Comparison of ENCODE assay signal across 10 cellular contexts in the genomic region with DNA sequence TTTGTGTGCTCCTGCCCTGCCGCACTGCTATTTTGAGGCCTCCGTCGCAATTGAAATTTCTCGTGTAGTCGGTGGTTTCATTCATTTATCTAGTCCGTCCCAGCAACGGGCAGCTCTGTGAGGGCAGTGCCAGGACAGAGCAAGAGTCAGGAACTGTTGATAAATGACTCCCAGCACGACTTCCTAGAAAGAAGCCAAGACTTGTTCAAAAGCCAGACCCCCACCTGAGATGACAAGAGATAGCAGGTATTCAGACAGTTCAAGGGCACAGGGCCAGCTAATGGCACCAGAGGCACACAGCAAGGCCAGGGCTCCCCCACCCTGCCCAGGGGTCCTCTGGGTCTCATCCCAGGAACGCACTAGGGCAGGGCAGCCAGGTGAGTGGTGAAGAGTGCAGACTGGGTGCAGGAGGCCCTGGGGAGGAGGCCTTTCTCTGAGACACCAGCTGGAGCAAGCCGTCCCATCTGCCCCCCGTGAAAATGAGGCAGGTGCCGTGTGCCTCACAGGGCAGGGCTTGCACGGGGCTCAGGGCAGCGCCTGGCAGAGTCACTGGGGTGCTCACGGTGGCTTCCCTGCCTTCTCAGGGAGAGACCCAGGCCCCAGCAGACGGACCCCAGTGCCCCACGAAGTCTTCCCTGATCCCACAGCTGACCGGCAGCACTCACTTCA. TPM values are rescaled to one million over a fixed set of nuclear protein-coding genes. Genes with fewer than 3 reads are reported as not detected.
DNase-seq lines count a peak whose midpoint lies in the region; ATAC-seq and TF ChIP-seq lines count a peak whose summit lies in the region.
"Had no signal": no experiment of that assay in that cellular context is flagged by ENCODE, and none has a peak within 500 bp of the region (broad histone marks: within the 10 kb centered on the region; RNA-seq: fewer than 3 reads in every experiment).

No MANE protein-coding gene starts in this region.

- peak overlapping the region; percentile 3 for H3K4me3 Mint-ChIP-seq in activated naive CD4-positive, alpha-beta T cell treated with anti-CD3 and anti-CD28 coated beads for 36 hours

- no peak for DNase-seq in activated naive CD4-positive, alpha-beta T cell treated with anti-CD3 and anti-CD28 coated beads for 36 hours
- DNase-seq in activated naive CD4-positive, alpha-beta T cell (lab: John Stamatoyannopoulos, UW): no peak
- DNase-seq in right atrium auricular region (ENCODE audit: low spot score) (no peak), NOMO-1 treated with dmso at 0.1 percent for 144 hours (lab: John Stamatoyannopoulos, UW; ENCODE audit: unreplicated experiment) (no peak), NCI-H526 treated with DMSO at 0.1 percent for 48 hours (lab: John Stamatoyannopoulos, UW) (no peak), PC-3 (no peak)
- DNase-seq: KG1, NCI-H2029 treated with DMSO at 0.1 percent for 48 hours had no signal

- intact Hi-C loops in activated naive CD4-positive, alpha-beta T cell treated with anti-CD3 and anti-CD28 coated beads for 36 hours (cut with micrococcal nuclease): loop anchor here (5.0 kb wide), 1 partner anchor 98 kb away; no protein-coding TSS in a partner anchor
- intact Hi-C loops in PC-3 (cut with micrococcal nuclease): no loop called here

- H3K27me3 ChIP-seq in right atrium auricular region (no peaks in the 10 kb centered on the region), skeletal muscle satellite cell (ENCODE audit: control insufficient read depth, insufficient read depth, low read length) (no peaks in the 10 kb centered on the region), PC-3 (ENCODE audit: low read length) (no peaks in the 10 kb centered on the region)

- H3K4me2 ChIP-seq in skeletal muscle satellite cell (ENCODE audit: low read length) (no peak overlapping the region), PC-3 (ENCODE audit: low read length) (no peak overlapping the region)

- H3K27ac ChIP-seq in VCaP (peak overlapping the region; percentile 78; the same call in 1 of the 2 replicates), right atrium auricular region (peak overlapping the region; percentile 79 to 96), PC-3 (ENCODE audit: low read length) (no peak overlapping the region)

- no peaks in the 10 kb centered on the region for H3K9me2 ChIP-seq in PC-3 (replicated peaks; ENCODE audit: low read length)

- H3K36me3 ChIP-seq in right atrium auricular region (no peaks in the 10 kb centered on the region), skeletal muscle satellite cell (ENCODE audit: insufficient read depth, low read length) (peaks cover 6% of the 10 kb centered on the region), PC-3 (ENCODE audit: low read depth, low read length) (no peaks in the 10 kb centered on the region)

- BruUV-seq in PC-3 (replicated peaks; lab: Mats Ljungman, UMichigan): no TSS peak

- no peaks in the 10 kb centered on the region for H3K27me3 Mint-ChIP-seq in activated naive CD4-positive, alpha-beta T cell treated with anti-CD3 and anti-CD28 coated beads for 36 hours (ENCODE audit: low read depth)

- no peaks in the 10 kb centered on the region for H4K20me1 ChIP-seq in PC-3 (ENCODE audit: low read length)

- H3K9ac ChIP-seq in skeletal muscle satellite cell (ENCODE audit: low read depth, low read length): peak overlapping the region; percentile 76
- no peak overlapping the region for H3K9ac ChIP-seq in PC-3 (ENCODE audit: low read length)

- POLR2A ChIA-PET in PC-3 (lab: Charles Lee; ENCODE audit: unreplicated experiment): no interaction called here

- H3K4me1 ChIP-seq in right atrium auricular region (peaks cover 0 to 41% of the 10 kb centered on the region in 2 donors), skeletal muscle satellite cell (ENCODE audit: control insufficient read depth, insufficient read depth, low read length) (peaks cover 19% of the 10 kb centered on the region), PC-3 (ENCODE audit: insufficient read depth, low read length) (no peaks in the 10 kb centered on the region)

- no peaks in the 10 kb centered on the region for H3K9me3 ChIP-seq in right atrium auricular region
- no peaks in the 10 kb centered on the region for H3K9me3 ChIP-seq in skeletal muscle satellite cell (replicated peaks; ENCODE audit: low read length)
- no peaks in the 10 kb centered on the region for H3K9me3 ChIP-seq in PC-3 (ENCODE audit: low read length)

- no peaks in the 10 kb centered on the region for H3K79me2 ChIP-seq in PC-3 (ENCODE audit: low read length)

- H3K36me3 Mint-ChIP-seq in activated naive CD4-positive, alpha-beta T cell treated with anti-CD3 and anti-CD28 coated beads for 36 hours (ENCODE audit: low read depth): peaks cover 4% of the 10 kb centered on the region

- no peak overlapping the region for H2AFZ ChIP-seq in PC-3 (ENCODE audit: low read length)

- no peak for ATAC-seq in PC-3

- CTCF ChIA-PET in activated naive CD4-positive, alpha-beta T cell treated with anti-CD3 and anti-CD28 coated beads for 36 hours (lab: Charles Lee): interaction anchor here (0.6 to 2.2 kb wide), 4 partner anchors 17 to 97 kb away, joined by 3 to 10 read pairs (median 6); no protein-coding TSS in a partner anchor
- CTCF ChIA-PET in PC-3 (lab: Charles Lee): no interaction called here

- peaks cover 22% of the 10 kb centered on the region for H3K4me1 Mint-ChIP-seq in activated naive CD4-positive, alpha-beta T cell treated with anti-CD3 and anti-CD28 coated beads for 36 hours (ENCODE audit: low read depth)

- no peak overlapping the region for H3K27ac Mint-ChIP-seq in activated naive CD4-positive, alpha-beta T cell treated with anti-CD3 and anti-CD28 coated beads for 36 hours

- peaks cover 3% of the 10 kb centered on the region for H3K9me3 Mint-ChIP-seq in activated naive CD4-positive, alpha-beta T cell treated with anti-CD3 and anti-CD28 coated beads for 36 hours

- no peak for TF ChIP-seq CTCF in VCaP (conservative IDR thresholded peaks at IDR 0.05)
- no peak for TF ChIP-seq CTCF in right atrium auricular region (IDR thresholded peaks at IDR 0.05)
- TF ChIP-seq CTCF in PC-3 (conservative IDR thresholded peaks at IDR 0.05; ENCODE audit: low read depth, low read length): no peak

- H3K4me3 ChIP-seq in right atrium auricular region: no peak overlapping the region
- no peak overlapping the region for H3K4me3 ChIP-seq in skeletal muscle satellite cell (ENCODE audit: low read length)
- H3K4me3 ChIP-seq in PC-3 (ENCODE audit: low read length): no peak overlapping the region

- no peaks in the 10 kb centered on the region for H3F3A ChIP-seq in PC-3 (ENCODE audit: low read length, unreplicated experiment)

RNA-seq across cellular contexts. Expression of gene FAM78A, which starts 36.9 kb away (rescaled TPM):
- 10 to 100 TPM; 24.1 to 24.7 TPM for total RNA-seq in activated naive CD4-positive, alpha-beta T cell treated with anti-CD3 and anti-CD28 coated beads for 36 hours
- total RNA-seq in right atrium auricular region (10 to 100 TPM; 31.8 to 55.3 TPM), PC-3 (2014; rRNA removed) (0.07 and 0.40 TPM in 2 replicates)
- 3.3 and 3.7 TPM in 2 replicates for total RNA-seq in skeletal muscle satellite cell (2012; rRNA removed)

RNA-seq across cellular contexts. Expression of gene PLPP7, which starts 50.1 kb away (rescaled TPM):
- total RNA-seq in activated naive CD4-positive, alpha-beta T cell treated with anti-CD3 and anti-CD28 coated beads for 36 hours: under 1 TPM; 0.25 to 0.26 TPM
- total RNA-seq in right atrium auricular region (100 to 1,000 TPM; 124 to 216 TPM), PC-3 (2014; rRNA removed) (0.98 TPM in 1 of 2 replicates, not detected in the other)
- total RNA-seq in skeletal muscle satellite cell (2012; rRNA removed): 16.0 and 16.6 TPM in 2 replicates

Comparison
In these comparisons a context has a peak if more than half of its experiments do, and no peak if none do; other contexts are left out.
1. RNA of gene FAM78A, which starts 36.9 kb away (total RNA-seq): 31.8 to 55.3 TPM in right atrium auricular region and 24.1 to 24.7 TPM in activated naive CD4-positive, alpha-beta T cell treated with anti-CD3 and anti-CD28 coated beads for 36 hours; 0.07 to 0.40 TPM in PC-3; every median in the first group is over 10 times any median in the second.
2. RNA of gene PLPP7, which starts 50.1 kb away (total RNA-seq): 124 to 216 TPM in right atrium auricular region; 0.25 to 0.26 TPM in activated naive CD4-positive, alpha-beta T cell treated with anti-CD3 and anti-CD28 coated beads for 36 hours and 0.98 TPM in PC-3; every median in the first group is over 10 times any median in the second.